Comparison of ENCODE assay signal across 13 cellular contexts in genomic region chr17:72501404-72502110, GRCh38.
DNase-seq lines count a peak whose midpoint lies in the region; ATAC-seq and TF ChIP-seq lines count a peak whose summit lies in the region.
"Had no signal": no experiment of that assay in that cellular context is flagged by ENCODE, and none has a peak within 500 bp of the region (broad histone marks: within the 10 kb centered on the region; RNA-seq: fewer than 3 reads in every experiment).

No MANE protein-coding gene starts in this region.

- no peak for TF ChIP-seq POLR2A in heart left ventricle (IDR thresholded peaks at IDR 0.05)

- H3K36me3 ChIP-seq in heart left ventricle (no peaks in the 10 kb centered on the region), esophagus (ENCODE audit: control insufficient read depth in 2 of 2, insufficient read depth in 2 of 2, low read length in 1 of 2) (no peaks in the 10 kb centered on the region), mucosa of stomach (ENCODE audit: control insufficient read depth, insufficient read depth, low read length) (no peaks in the 10 kb centered on the region)

- TF ChIP-seq CTCF in heart left ventricle (IDR thresholded peaks at IDR 0.05) = no peak

- H3K9ac ChIP-seq in mucosa of stomach (ENCODE audit: low read length) = peak overlapping the region; percentile 65

- intact Hi-C loops in right cardiac atrium (cut with DNase I) = no loop called here
- intact Hi-C loops in heart left ventricle (cut with DNase I) = no loop called here

- no peak overlapping the region for H3K4me3 Mint-ChIP-seq in activated T-cell treated with anti-CD3 and anti-CD28 coated beads, Interleukin-2, amount 50 U/mL, for 24 hours
- H3K4me3 Mint-ChIP-seq: memory B cell had no signal

- ATAC-seq in right cardiac atrium (peak; percentile 40 to 63), heart left ventricle (no peak), GM18870 (IDR thresholded peaks at IDR 0.05; ENCODE audit: unreplicated experiment) (no peak), GM19324 (IDR thresholded peaks at IDR 0.05; ENCODE audit: low FRiP score, unreplicated experiment) (no peak)

- peaks cover 2% of the 10 kb centered on the region for H3K9me3 Mint-ChIP-seq in activated T-cell treated with anti-CD3 and anti-CD28 coated beads, Interleukin-2, amount 50 U/mL, for 24 hours

- H3K27me3 Mint-ChIP-seq in activated T-cell treated with anti-CD3 and anti-CD28 coated beads, Interleukin-2, amount 50 U/mL, for 24 hours = peaks cover 7% of the 10 kb centered on the region

- H3K27ac Mint-ChIP-seq in activated T-cell treated with anti-CD3 and anti-CD28 coated beads, Interleukin-2, amount 50 U/mL, for 24 hours = no peak overlapping the region
- H3K27ac Mint-ChIP-seq: memory B cell had no signal

- H3K4me3 ChIP-seq in right cardiac atrium (ENCODE audit: low read length) (no peak overlapping the region), heart left ventricle (no peak overlapping the region), esophagus (ENCODE audit: low read depth in 1 of 2, low read length in 2 of 2) (no peak overlapping the region), mucosa of stomach (ENCODE audit: low read length) (no peak overlapping the region)
- H3K4me3 ChIP-seq: skin epidermis had no signal

- H3K4me1 Mint-ChIP-seq in activated T-cell treated with anti-CD3 and anti-CD28 coated beads, Interleukin-2, amount 50 U/mL, for 24 hours (ENCODE audit: low read depth) = no peaks in the 10 kb centered on the region
- H3K4me1 Mint-ChIP-seq: memory B cell had no signal

- no peak overlapping the region for H3K27ac ChIP-seq in right cardiac atrium (ENCODE audit: low read length)
- H3K27ac ChIP-seq in heart left ventricle = no peak overlapping the region
- peak overlapping the region; percentile 69 to 80 for H3K27ac ChIP-seq in esophagus (ENCODE audit: low read depth in 2 of 2, low read length in 1 of 2)

- H3K4me1 ChIP-seq in right cardiac atrium (ENCODE audit: control insufficient read depth, insufficient read depth, low read length) (no peaks in the 10 kb centered on the region), heart left ventricle (no peaks in the 10 kb centered on the region), esophagus (ENCODE audit: control insufficient read depth in 2 of 2, insufficient read depth in 2 of 2, low read length in 1 of 2) (peaks cover 4 to 11% of the 10 kb centered on the region in 2 donors), mucosa of stomach (ENCODE audit: control insufficient read depth, insufficient read depth, low read length) (peaks cover 39% of the 10 kb centered on the region)

- DNase-seq in right cardiac atrium = peak in 2 of 3 donors; percentile 56 to 68
- no peak for DNase-seq in heart left ventricle
- no peak for DNase-seq in activated T-cell treated with anti-CD3 and anti-CD28 coated beads, Interleukin-2, amount 50 U/mL, for 24 hours
- DNase-seq in middle frontal gyrus (ENCODE audit: extremely low spot score, low spot score) = no peak
- DNase-seq: activated CD8-positive, alpha-beta memory T cell treated with anti-CD3 and anti-CD28 coated beads, Interleukin-2, amount 50 U/mL, for 48 hours; NCI-H1048; stimulated activated CD8-positive, alpha-beta memory T cell treated with anti-CD3 and anti-CD28 coated beads, Interleukin-4, amount 100 ng/mL, for 48 hours had no signal

- H3K36me3 Mint-ChIP-seq in activated T-cell treated with anti-CD3 and anti-CD28 coated beads, Interleukin-2, amount 50 U/mL, for 24 hours (ENCODE audit: low read depth) = no peaks in the 10 kb centered on the region
- H3K36me3 Mint-ChIP-seq: memory B cell had no signal

- no peaks in the 10 kb centered on the region for H3K9me3 ChIP-seq in right cardiac atrium (ENCODE audit: control insufficient read depth, low read length)
- H3K9me3 ChIP-seq in heart left ventricle = no peaks in the 10 kb centered on the region
- H3K9me3 ChIP-seq in esophagus (ENCODE audit: control insufficient read depth in 2 of 2, insufficient read depth in 1 of 2, low read depth in 1 of 2, low read length in 1 of 2) = no peaks in the 10 kb centered on the region
- H3K9me3 ChIP-seq in mucosa of stomach (ENCODE audit: control insufficient read depth, low read length) = no peaks in the 10 kb centered on the region

- 80% methylated on average over 18 of the region's 18 CpGs for WGBS in right cardiac atrium
- WGBS in heart left ventricle, 4 donors = 79 to 81% (median 80%) methylated on average over 17 to 18 of the region's 18 CpGs
- WGBS in esophagus, 2 donors = 54% methylated on average over 18 of the region's 18 CpGs

- H3K27me3 ChIP-seq in right cardiac atrium (ENCODE audit: control insufficient read depth, insufficient read depth) (no peaks in the 10 kb centered on the region), heart left ventricle (peaks cover 0 to 6% (median 2%) of the 10 kb centered on the region in 9 donors), esophagus (ENCODE audit: control insufficient read depth in 1 of 2, insufficient read depth in 2 of 2, low read length in 2 of 2) (no peaks in the 10 kb centered on the region), mucosa of stomach (ENCODE audit: control insufficient read depth, insufficient read depth, low read length) (no peaks in the 10 kb centered on the region)

Comparison
In these comparisons a context has a peak if more than half of its experiments do, and no peak if none do; other contexts are left out.
1. ATAC-seq: peak in right cardiac atrium (2 of 2); none in heart left ventricle (0 of 4), GM18870 (single experiment) and GM19324 (single experiment).
2. DNase-seq: peak in right cardiac atrium (2 of 3); none in heart left ventricle (0 of 5), activated T-cell treated with anti-CD3 and anti-CD28 coated beads, Interleukin-2, amount 50 U/mL, for 24 hours (single experiment) and middle frontal gyrus (single experiment).
3. H3K27ac ChIP-seq: peak in esophagus (2 of 2); none in right cardiac atrium (single experiment) and heart left ventricle (0 of 12).